ENCODE assay signal across 1 cellular context in the genomic region with DNA sequence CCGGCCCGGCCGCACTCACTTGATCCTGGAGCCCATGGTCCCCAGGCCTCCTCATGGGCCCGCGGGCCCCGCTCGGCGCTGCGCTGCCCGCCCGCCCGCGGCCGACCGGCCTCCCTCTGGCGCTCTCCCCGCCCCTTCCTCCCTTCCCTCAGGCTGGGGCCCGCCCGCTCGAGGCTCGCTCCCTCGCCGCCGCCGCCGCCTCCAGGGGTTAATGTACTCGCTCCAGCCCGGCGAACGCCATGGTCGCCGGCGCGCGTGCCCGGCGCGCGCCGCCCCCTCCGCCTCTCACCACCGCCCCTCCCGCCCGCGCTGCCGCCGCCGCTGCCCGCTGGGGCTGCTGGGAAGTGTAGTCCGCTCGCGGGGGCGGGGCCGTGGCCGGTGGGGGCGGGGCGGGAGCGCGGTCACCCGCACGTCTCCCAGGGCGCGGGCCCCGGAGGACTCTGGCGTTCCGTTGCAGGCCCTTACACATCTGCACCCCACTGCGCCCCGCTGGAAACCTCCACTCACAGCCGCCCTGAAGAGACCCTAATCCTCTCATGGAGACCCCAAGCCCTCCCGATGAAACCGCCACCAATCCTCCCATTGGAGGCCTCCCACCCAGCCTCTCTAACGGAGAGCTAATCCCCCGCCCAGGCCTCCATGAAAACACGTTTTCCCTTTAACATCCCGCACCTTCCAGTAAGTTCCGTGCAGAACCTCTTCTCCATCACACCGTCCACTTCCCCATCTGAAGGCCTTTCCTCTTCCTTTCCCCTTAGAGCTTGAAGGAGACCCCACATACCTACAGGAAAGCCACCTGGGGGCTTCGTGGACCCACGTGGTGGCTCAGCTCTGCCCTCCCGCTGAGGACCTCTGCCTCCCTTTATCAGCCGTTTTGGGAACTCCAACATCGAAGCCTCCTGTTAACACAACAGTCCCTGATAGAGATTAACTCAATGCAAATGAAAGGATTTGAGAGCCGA.
A peak's percentile ranks its signal among the peaks of the same experiment; 100 is the strongest.
TF ChIP-seq lines count a peak whose summit lies in the region.

A gene with protein sequence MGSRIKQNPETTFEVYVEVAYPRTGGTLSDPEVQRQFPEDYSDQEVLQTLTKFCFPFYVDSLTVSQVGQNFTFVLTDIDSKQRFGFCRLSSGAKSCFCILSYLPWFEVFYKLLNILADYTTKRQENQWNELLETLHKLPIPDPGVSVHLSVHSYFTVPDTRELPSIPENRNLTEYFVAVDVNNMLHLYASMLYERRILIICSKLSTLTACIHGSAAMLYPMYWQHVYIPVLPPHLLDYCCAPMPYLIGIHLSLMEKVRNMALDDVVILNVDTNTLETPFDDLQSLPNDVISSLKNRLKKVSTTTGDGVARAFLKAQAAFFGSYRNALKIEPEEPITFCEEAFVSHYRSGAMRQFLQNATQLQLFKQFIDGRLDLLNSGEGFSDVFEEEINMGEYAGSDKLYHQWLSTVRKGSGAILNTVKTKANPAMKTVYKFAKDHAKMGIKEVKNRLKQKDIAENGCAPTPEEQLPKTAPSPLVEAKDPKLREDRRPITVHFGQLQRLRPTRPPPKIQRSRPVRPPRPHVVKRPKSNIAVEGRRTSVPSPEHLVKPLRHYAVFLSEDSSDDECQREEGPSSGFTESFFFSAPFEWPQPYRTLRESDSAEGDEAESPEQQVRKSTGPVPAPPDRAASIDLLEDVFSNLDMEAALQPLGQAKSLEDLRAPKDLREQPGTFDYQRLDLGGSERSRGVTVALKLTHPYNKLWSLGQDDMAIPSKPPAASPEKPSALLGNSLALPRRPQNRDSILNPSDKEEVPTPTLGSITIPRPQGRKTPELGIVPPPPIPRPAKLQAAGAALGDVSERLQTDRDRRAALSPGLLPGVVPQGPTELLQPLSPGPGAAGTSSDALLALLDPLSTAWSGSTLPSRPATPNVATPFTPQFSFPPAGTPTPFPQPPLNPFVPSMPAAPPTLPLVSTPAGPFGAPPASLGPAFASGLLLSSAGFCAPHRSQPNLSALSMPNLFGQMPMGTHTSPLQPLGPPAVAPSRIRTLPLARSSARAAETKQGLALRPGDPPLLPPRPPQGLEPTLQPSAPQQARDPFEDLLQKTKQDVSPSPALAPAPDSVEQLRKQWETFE (minus strand): TSS at position 257 of the 962 bp plus-strand sequence. CDS start 221 bp downstream, at position 36.

TF ChIP-seq in K562, 482 proteins besides CTCF, POLR2A, EP300 and RAD21 (continued from another document and continues in another):
- TF ChIP-seq ZMIZ1 (IDR thresholded peaks at IDR 0.05; ENCODE audit: low read depth in 2 of 2, low read length in 2 of 2) (no peak), RBM15 (IDR thresholded peaks at IDR 0.05; ENCODE audit: insufficient read depth, low read length) (no peak), PURB (CRISPR knock-in tag; IDR thresholded peaks at IDR 0.05; ENCODE audit: low read depth) (no peak), ETS1 (conservative IDR thresholded peaks at IDR 0.05; ENCODE audit: control insufficient read depth, low read depth, low read length) (peak; percentile 79), MTF1 (CRISPR knock-in tag; IDR thresholded peaks at IDR 0.05; ENCODE audit: borderline replicate concordance) (no peak), ZBTB40 (IDR thresholded peaks at IDR 0.05) (peak; percentile 52; the same call in 1 of the 2 replicates), ZBTB40 (CRISPR knock-in tag; IDR thresholded peaks at IDR 0.05) (no peak), TSC22D4 (tag; IDR thresholded peaks at IDR 0.05) (no peak), ZNF740 (CRISPR knock-in tag; IDR thresholded peaks at IDR 0.05) (no peak), ZNF740 (tag; IDR thresholded peaks at IDR 0.05) (no peak), HES1 (IDR thresholded peaks at IDR 0.05; ENCODE audit: low read depth) (no peak), TCF7L2 (IDR thresholded peaks at IDR 0.05; ENCODE audit: low read depth, low read length) (no peak), PTRF (tag; IDR thresholded peaks at IDR 0.05) (no peak), EGR1 (conservative IDR thresholded peaks at IDR 0.05) (peak; percentile 17), ZBED1 (IDR thresholded peaks at IDR 0.05) (no peak), ZNF668 (CRISPR knock-in tag; IDR thresholded peaks at IDR 0.05) (no peak)
- TF ChIP-seq, protein P1, sequence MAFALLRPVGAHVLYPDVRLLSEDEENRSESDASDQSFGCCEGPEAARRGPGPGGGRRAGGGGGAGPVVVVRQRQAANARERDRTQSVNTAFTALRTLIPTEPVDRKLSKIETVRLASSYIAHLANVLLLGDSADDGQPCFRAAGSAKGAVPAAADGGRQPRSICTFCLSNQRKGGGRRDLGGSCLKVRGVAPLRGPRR (CRISPR knock-in tag; IDR thresholded peaks at IDR 0.05), result no peak
